Comparison of ENCODE assay signal across 10 cellular contexts in genomic region chr5:3595102-3595961, GRCh38. TPM values are rescaled to one million over a fixed set of nuclear protein-coding genes. Genes with fewer than 3 reads are reported as not detected.
DNase-seq lines count a peak whose midpoint lies in the region; TF ChIP-seq lines count a peak whose summit lies in the region.
"Had no signal": no experiment of that assay in that cellular context is flagged by ENCODE, and none has a peak within 500 bp of the region (broad histone marks: within the 10 kb centered on the region; RNA-seq: fewer than 3 reads in every experiment).

IRX1 (plus strand) TSS chr5:3595832; CDS start chr5:3596106, 274 bp downstream.

- H3K27me3 ChIP-seq in parathyroid adenoma (ENCODE audit: control insufficient read depth, insufficient read depth, low read length): peaks cover 3% of the 10 kb centered on the region

- H3K9me3 Mint-ChIP-seq in activated naive CD8-positive, alpha-beta T cell treated with anti-CD3 and anti-CD28 coated beads for 36 hours: peaks cover 6% of the 10 kb centered on the region

- H3K4me1 Mint-ChIP-seq in activated naive CD8-positive, alpha-beta T cell treated with anti-CD3 and anti-CD28 coated beads for 36 hours: peaks cover 1% of the 10 kb centered on the region

- no peaks in the 10 kb centered on the region for H3K36me3 Mint-ChIP-seq in activated naive CD8-positive, alpha-beta T cell treated with anti-CD3 and anti-CD28 coated beads for 36 hours

- DNase-seq in NCI-H748 treated with DMSO at 0.1 percent for 48 hours (lab: John Stamatoyannopoulos, UW) (peak; percentile 72), foreskin melanocyte (peak; percentile 24), GF-D8 (lab: John Stamatoyannopoulos, UW) (no peak), RKO (ENCODE audit: low spot score) (no peak), cerebellar nuclear complex (lab: John Stamatoyannopoulos, UW) (no peak)
- no peak for DNase-seq in activated naive CD8-positive, alpha-beta T cell treated with anti-CD3 and anti-CD28 coated beads for 36 hours
- DNase-seq: MM.1S had no signal

- H3K9ac ChIP-seq in ES-I3 (ENCODE audit: low read depth, low read length) (peak within 1 kb of the TSS; percentile 57), parathyroid adenoma (no peak within 1 kb of the TSS)

- H3K27ac ChIP-seq in parathyroid adenoma: no peak within 1 kb of the TSS
- H3K27ac ChIP-seq: neutrophil had no signal

- H3K79me2 ChIP-seq in parathyroid adenoma: no peaks in the 10 kb centered on the region

- H3K4me2 ChIP-seq in parathyroid adenoma (ENCODE audit: low read length): peak within 1 kb of the TSS; percentile 74

- no peak within 1 kb of the TSS for H3K27ac Mint-ChIP-seq in activated naive CD8-positive, alpha-beta T cell treated with anti-CD3 and anti-CD28 coated beads for 36 hours

- no peaks in the 10 kb centered on the region for H3K9me3 ChIP-seq in ES-I3 (ENCODE audit: control insufficient read depth, insufficient read depth, low read length)
- no peaks in the 10 kb centered on the region for H3K9me3 ChIP-seq in parathyroid adenoma (ENCODE audit: control insufficient read depth, low read length)
- H3K9me3 ChIP-seq: neutrophil had no signal

- H2AFZ ChIP-seq in parathyroid adenoma: no peak within 1 kb of the TSS

- H3K4me1 ChIP-seq in ES-I3 (ENCODE audit: insufficient read depth, low read length): peaks cover 3% of the 10 kb centered on the region; the same call in 1 of the 2 replicates
- H3K4me1 ChIP-seq in parathyroid adenoma: no peaks in the 10 kb centered on the region

- H3K4me3 ChIP-seq in parathyroid adenoma (ENCODE audit: low read depth, low read length): peak within 1 kb of the TSS; percentile 52

- H3K27me3 Mint-ChIP-seq in activated naive CD8-positive, alpha-beta T cell treated with anti-CD3 and anti-CD28 coated beads for 36 hours: peaks cover 81% of the 10 kb centered on the region

- H3K4me3 Mint-ChIP-seq in activated naive CD8-positive, alpha-beta T cell treated with anti-CD3 and anti-CD28 coated beads for 36 hours: no peak within 1 kb of the TSS

- no peak for TF ChIP-seq CTCF in parathyroid adenoma (IDR thresholded peaks at IDR 0.05)

- H3K36me3 ChIP-seq in ES-I3 (ENCODE audit: insufficient read depth, low read length) (no peaks in the 10 kb centered on the region), parathyroid adenoma (ENCODE audit: control insufficient read depth, insufficient read depth, low read length) (no peaks in the 10 kb centered on the region)
- H3K36me3 ChIP-seq: neutrophil had no signal

RNA-seq across cellular contexts. Expression of gene IRX1, which starts in this region (rescaled TPM):
- not detected for total RNA-seq in activated naive CD8-positive, alpha-beta T cell treated with anti-CD3 and anti-CD28 coated beads for 36 hours

Comparison
In these comparisons a context has a peak if more than half of its experiments do, and no peak if none do; other contexts are left out.
1. DNase-seq: peak in NCI-H748 treated with DMSO at 0.1 percent for 48 hours (single experiment) and foreskin melanocyte (single experiment); none in GF-D8 (single experiment), RKO (single experiment), cerebellar nuclear complex (0 of 2) and activated naive CD8-positive, alpha-beta T cell treated with anti-CD3 and anti-CD28 coated beads for 36 hours (single experiment).